In genomic region chr5:98614341-98614740, GRCh38 we compare ENCODE assay signal across 2 cellular contexts.
TF ChIP-seq lines count a peak whose summit lies in the region.

No MANE protein-coding gene starts in this region.

TF ChIP-seq in SK-N-SH, 30 proteins besides CTCF, POLR2A, EP300 and RAD21 (continued from another document):
- TF ChIP-seq, protein P1, sequence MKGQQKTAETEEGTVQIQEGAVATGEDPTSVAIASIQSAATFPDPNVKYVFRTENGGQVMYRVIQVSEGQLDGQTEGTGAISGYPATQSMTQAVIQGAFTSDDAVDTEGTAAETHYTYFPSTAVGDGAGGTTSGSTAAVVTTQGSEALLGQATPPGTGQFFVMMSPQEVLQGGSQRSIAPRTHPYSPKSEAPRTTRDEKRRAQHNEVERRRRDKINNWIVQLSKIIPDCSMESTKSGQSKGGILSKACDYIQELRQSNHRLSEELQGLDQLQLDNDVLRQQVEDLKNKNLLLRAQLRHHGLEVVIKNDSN (IDR thresholded peaks at IDR 0.05; ENCODE audit: borderline replicate concordance, low read depth), result no peak
- TF ChIP-seq SIN3A (IDR thresholded peaks at IDR 0.05; ENCODE audit: borderline replicate concordance, low read depth, low read length) (no peak), RXRA (IDR thresholded peaks at IDR 0.05; ENCODE audit: borderline replicate concordance, low read depth) (no peak)
TF ChIP-seq in SK-N-SH: peak in this region for 0.

TF ChIP-seq in SK-N-SH treated with all-trans-retinoic acid at 6 μM for 48 hours, 23 proteins besides CTCF, POLR2A, EP300 and RAD21 (continued from another document):
- TF ChIP-seq, protein P2, sequence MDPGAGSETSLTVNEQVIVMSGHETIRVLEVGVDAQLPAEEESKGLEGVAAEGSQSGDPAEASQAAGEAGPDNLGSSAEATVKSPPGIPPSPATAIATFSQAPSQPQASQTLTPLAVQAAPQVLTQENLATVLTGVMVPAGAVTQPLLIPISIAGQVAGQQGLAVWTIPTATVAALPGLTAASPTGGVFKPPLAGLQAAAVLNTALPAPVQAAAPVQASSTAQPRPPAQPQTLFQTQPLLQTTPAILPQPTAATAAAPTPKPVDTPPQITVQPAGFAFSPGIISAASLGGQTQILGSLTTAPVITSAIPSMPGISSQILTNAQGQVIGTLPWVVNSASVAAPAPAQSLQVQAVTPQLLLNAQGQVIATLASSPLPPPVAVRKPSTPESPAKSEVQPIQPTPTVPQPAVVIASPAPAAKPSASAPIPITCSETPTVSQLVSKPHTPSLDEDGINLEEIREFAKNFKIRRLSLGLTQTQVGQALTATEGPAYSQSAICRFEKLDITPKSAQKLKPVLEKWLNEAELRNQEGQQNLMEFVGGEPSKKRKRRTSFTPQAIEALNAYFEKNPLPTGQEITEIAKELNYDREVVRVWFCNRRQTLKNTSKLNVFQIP (CRISPR knock-in tag; IDR thresholded peaks at IDR 0.05; ENCODE audit: borderline replicate concordance, low read depth), result no peak
- TF ChIP-seq, protein P3, sequence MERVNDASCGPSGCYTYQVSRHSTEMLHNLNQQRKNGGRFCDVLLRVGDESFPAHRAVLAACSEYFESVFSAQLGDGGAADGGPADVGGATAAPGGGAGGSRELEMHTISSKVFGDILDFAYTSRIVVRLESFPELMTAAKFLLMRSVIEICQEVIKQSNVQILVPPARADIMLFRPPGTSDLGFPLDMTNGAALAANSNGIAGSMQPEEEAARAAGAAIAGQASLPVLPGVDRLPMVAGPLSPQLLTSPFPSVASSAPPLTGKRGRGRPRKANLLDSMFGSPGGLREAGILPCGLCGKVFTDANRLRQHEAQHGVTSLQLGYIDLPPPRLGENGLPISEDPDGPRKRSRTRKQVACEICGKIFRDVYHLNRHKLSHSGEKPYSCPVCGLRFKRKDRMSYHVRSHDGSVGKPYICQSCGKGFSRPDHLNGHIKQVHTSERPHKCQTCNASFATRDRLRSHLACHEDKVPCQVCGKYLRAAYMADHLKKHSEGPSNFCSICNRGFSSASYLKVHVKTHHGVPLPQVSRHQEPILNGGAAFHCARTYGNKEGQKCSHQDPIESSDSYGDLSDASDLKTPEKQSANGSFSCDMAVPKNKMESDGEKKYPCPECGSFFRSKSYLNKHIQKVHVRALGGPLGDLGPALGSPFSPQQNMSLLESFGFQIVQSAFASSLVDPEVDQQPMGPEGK (CRISPR knock-in tag; IDR thresholded peaks at IDR 0.05; ENCODE audit: borderline replicate concordance), result no peak
- TF ChIP-seq ZFP30 (CRISPR knock-in tag; IDR thresholded peaks at IDR 0.05) (no peak), ARNTL (CRISPR knock-in tag; IDR thresholded peaks at IDR 0.05; ENCODE audit: borderline replicate concordance, low read depth) (no peak), TOX (CRISPR knock-in tag; IDR thresholded peaks at IDR 0.05; ENCODE audit: borderline replicate concordance) (no peak), CSDC2 (CRISPR knock-in tag; IDR thresholded peaks at IDR 0.05) (no peak), PPARA (CRISPR knock-in tag; IDR thresholded peaks at IDR 0.05; ENCODE audit: borderline replicate concordance) (no peak), GLIS3 (CRISPR knock-in tag; IDR thresholded peaks at IDR 0.05) (no peak), RARB (CRISPR knock-in tag; IDR thresholded peaks at IDR 0.05) (no peak), ISL1 (CRISPR knock-in tag; IDR thresholded peaks at IDR 0.05) (no peak), ZNF70 (CRISPR knock-in tag; IDR thresholded peaks at IDR 0.05) (no peak), SNAI2 (CRISPR knock-in tag; IDR thresholded peaks at IDR 0.05) (no peak), TCF4 (CRISPR knock-in tag; IDR thresholded peaks at IDR 0.05; ENCODE audit: borderline replicate concordance) (no peak)
- TF ChIP-seq, protein P4, sequence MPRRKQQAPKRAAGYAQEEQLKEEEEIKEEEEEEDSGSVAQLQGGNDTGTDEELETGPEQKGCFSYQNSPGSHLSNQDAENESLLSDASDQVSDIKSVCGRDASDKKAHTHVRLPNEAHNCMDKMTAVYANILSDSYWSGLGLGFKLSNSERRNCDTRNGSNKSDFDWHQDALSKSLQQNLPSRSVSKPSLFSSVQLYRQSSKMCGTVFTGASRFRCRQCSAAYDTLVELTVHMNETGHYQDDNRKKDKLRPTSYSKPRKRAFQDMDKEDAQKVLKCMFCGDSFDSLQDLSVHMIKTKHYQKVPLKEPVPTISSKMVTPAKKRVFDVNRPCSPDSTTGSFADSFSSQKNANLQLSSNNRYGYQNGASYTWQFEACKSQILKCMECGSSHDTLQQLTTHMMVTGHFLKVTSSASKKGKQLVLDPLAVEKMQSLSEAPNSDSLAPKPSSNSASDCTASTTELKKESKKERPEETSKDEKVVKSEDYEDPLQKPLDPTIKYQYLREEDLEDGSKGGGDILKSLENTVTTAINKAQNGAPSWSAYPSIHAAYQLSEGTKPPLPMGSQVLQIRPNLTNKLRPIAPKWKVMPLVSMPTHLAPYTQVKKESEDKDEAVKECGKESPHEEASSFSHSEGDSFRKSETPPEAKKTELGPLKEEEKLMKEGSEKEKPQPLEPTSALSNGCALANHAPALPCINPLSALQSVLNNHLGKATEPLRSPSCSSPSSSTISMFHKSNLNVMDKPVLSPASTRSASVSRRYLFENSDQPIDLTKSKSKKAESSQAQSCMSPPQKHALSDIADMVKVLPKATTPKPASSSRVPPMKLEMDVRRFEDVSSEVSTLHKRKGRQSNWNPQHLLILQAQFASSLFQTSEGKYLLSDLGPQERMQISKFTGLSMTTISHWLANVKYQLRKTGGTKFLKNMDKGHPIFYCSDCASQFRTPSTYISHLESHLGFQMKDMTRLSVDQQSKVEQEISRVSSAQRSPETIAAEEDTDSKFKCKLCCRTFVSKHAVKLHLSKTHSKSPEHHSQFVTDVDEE (CRISPR knock-in tag; IDR thresholded peaks at IDR 0.05), result no peak
TF ChIP-seq in SK-N-SH treated with all-trans-retinoic acid at 6 μM for 48 hours: peak in this region for 0.
